Comparison of ENCODE assay signal across 19 cellular contexts in the genomic region with DNA sequence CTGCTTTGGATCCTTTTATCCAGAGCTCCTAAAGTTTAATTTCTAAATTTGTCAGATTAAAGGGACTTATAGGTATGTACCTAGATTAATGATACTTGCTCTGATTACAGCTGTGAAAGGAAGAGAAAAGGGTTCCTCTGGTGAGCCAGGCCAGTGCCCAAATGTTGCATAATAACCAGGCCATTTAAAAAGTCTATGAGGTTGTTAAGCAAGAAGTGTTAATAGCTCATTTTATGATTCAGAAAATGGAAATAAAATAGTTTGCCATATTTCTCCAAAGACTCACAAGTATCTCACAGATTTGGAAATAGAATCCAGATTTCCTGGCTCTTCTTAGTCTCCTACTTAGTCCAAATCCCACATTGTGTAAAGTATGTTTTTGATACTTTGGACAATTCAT.
DNase-seq lines count a peak whose midpoint lies in the region; ATAC-seq and TF ChIP-seq lines count a peak whose summit lies in the region.
"Had no signal": no experiment of that assay in that cellular context is flagged by ENCODE, and none has a peak within 500 bp of the region (broad histone marks: within the 10 kb centered on the region; RNA-seq: fewer than 3 reads in every experiment).

No MANE protein-coding gene starts in this region.

- H3K4me1 Mint-ChIP-seq in activated naive CD8-positive, alpha-beta T cell treated with anti-CD3 and anti-CD28 coated beads for 36 hours: no peaks in the 10 kb centered on the region
- H3K4me1 Mint-ChIP-seq in activated naive CD8-positive, alpha-beta T cell treated with anti-CD3 and anti-CD28 coated beads, Interleukin-2, amount 50 U/mL, for 24 hours: no peaks in the 10 kb centered on the region
- peaks cover 15% of the 10 kb centered on the region for H3K4me1 Mint-ChIP-seq in GM23338
- no peaks in the 10 kb centered on the region for H3K4me1 Mint-ChIP-seq in activated CD4-positive, alpha-beta T cell treated with anti-CD3 and anti-CD28 coated beads for 36 hours
- H3K4me1 Mint-ChIP-seq in naive thymus-derived CD4-positive, alpha-beta T cell: no peaks in the 10 kb centered on the region

- ATAC-seq in activated naive CD8-positive, alpha-beta T cell treated with anti-CD3 and anti-CD28 coated beads, Interleukin-2, amount 50 U/mL, for 24 hours: no peak
- ATAC-seq in GM23338 (no peak), GM21737 (IDR thresholded peaks at IDR 0.05; ENCODE audit: unreplicated experiment) (no peak)
- no peak for ATAC-seq in activated CD4-positive, alpha-beta T cell treated with anti-CD3 and anti-CD28 coated beads for 36 hours
- no peak for ATAC-seq in naive thymus-derived CD4-positive, alpha-beta T cell

- no peak for TF ChIP-seq CTCF in GM23338 (conservative IDR thresholded peaks at IDR 0.05; ENCODE audit: low read depth in 2 of 2)

- no peak overlapping the region for H3K4me2 ChIP-seq in GM23338

- H3K36me3 ChIP-seq in GM23338 (ENCODE audit: insufficient read depth): no peaks in the 10 kb centered on the region; the same call in none of the 2 replicates
- peaks cover 0 to 3% (median 3%) of the 10 kb centered on the region in 5 donors for H3K36me3 ChIP-seq in subcutaneous abdominal adipose tissue (ENCODE audit: control insufficient read depth in 5 of 5, insufficient read depth in 5 of 5, low read length in 5 of 5)
- peaks cover 0 to 3% (median 0%) of the 10 kb centered on the region in 3 experiments for H3K36me3 ChIP-seq in naive thymus-derived CD4-positive, alpha-beta T cell (ENCODE audit: control insufficient read depth in 2 of 3, insufficient read depth in 3 of 3, low read length in 3 of 3)

- H3K36me3 Mint-ChIP-seq in activated naive CD8-positive, alpha-beta T cell treated with anti-CD3 and anti-CD28 coated beads for 36 hours: peaks cover 7% of the 10 kb centered on the region
- H3K36me3 Mint-ChIP-seq in activated naive CD8-positive, alpha-beta T cell treated with anti-CD3 and anti-CD28 coated beads, Interleukin-2, amount 50 U/mL, for 24 hours (ENCODE audit: low read depth): peaks cover 9% of the 10 kb centered on the region
- peaks cover 10% of the 10 kb centered on the region for H3K36me3 Mint-ChIP-seq in GM23338 (ENCODE audit: low read depth)
- peaks cover 11% of the 10 kb centered on the region for H3K36me3 Mint-ChIP-seq in activated CD4-positive, alpha-beta T cell treated with anti-CD3 and anti-CD28 coated beads for 36 hours (ENCODE audit: low read depth)
- peaks cover 8 to 51% (median 20%) of the 10 kb centered on the region in 5 donors for H3K36me3 Mint-ChIP-seq in naive thymus-derived CD4-positive, alpha-beta T cell

- no peaks in the 10 kb centered on the region for H3F3A ChIP-seq in GM23338 (replicated peaks; ENCODE audit: low read depth)

- no peak for DNase-seq in activated naive CD8-positive, alpha-beta T cell treated with anti-CD3 and anti-CD28 coated beads for 36 hours
- DNase-seq in activated naive CD8-positive, alpha-beta T cell treated with anti-CD3 and anti-CD28 coated beads, Interleukin-2, amount 50 U/mL, for 24 hours: no peak
- DNase-seq in GM23338 (ENCODE audit: low spot score) (no peak), fibroblast of gingiva (ENCODE audit: low read depth) (peak; percentile 18)
- DNase-seq in activated CD4-positive, alpha-beta T cell treated with anti-CD3 and anti-CD28 coated beads for 36 hours: no peak
- DNase-seq in naive thymus-derived CD4-positive, alpha-beta T cell: no peak
- DNase-seq: DND-41; GDM1; HFFc6; MM.1S; NCI-H1417; NCI-H1930; NCI-H2171; NCI-H446; NCI-H69; NK-92 treated with Interleukin-12 subunit alpha and Interleukin-12 subunit beta, amount 100 ng/mL, for 24 hours had no signal

- H3K9me3 Mint-ChIP-seq in activated naive CD8-positive, alpha-beta T cell treated with anti-CD3 and anti-CD28 coated beads for 36 hours: peaks cover 3% of the 10 kb centered on the region
- H3K9me3 Mint-ChIP-seq in activated naive CD8-positive, alpha-beta T cell treated with anti-CD3 and anti-CD28 coated beads, Interleukin-2, amount 50 U/mL, for 24 hours: no peaks in the 10 kb centered on the region
- H3K9me3 Mint-ChIP-seq in GM23338: peaks cover 5% of the 10 kb centered on the region
- H3K9me3 Mint-ChIP-seq in activated CD4-positive, alpha-beta T cell treated with anti-CD3 and anti-CD28 coated beads for 36 hours (ENCODE audit: low read depth): peaks cover 2% of the 10 kb centered on the region
- peaks cover 0 to 9% (median 0%) of the 10 kb centered on the region in 11 donors for H3K9me3 Mint-ChIP-seq in naive thymus-derived CD4-positive, alpha-beta T cell

- H3K4me3 ChIP-seq in GM23338 (no peak overlapping the region), subcutaneous abdominal adipose tissue (ENCODE audit: low read depth in 1 of 5, low read length in 5 of 5) (no peak overlapping the region)
- no peak overlapping the region for H3K4me3 ChIP-seq in naive thymus-derived CD4-positive, alpha-beta T cell (ENCODE audit: low read length)

- no peak overlapping the region for H3K9ac ChIP-seq in subcutaneous abdominal adipose tissue (ENCODE audit: low read length in 5 of 5)

- CTCF ChIA-PET in activated CD4-positive, alpha-beta T cell treated with anti-CD3 and anti-CD28 coated beads for 36 hours (lab: Charles Lee): interaction anchor here (1.1 kb wide), 1 partner anchor 10 kb away, joined by 3 read pairs; no protein-coding TSS in a partner anchor
- CTCF ChIA-PET in naive thymus-derived CD4-positive, alpha-beta T cell (lab: Charles Lee): no interaction called here

- H3K27me3 ChIP-seq in GM23338 (ENCODE audit: insufficient read depth) (no peaks in the 10 kb centered on the region), subcutaneous abdominal adipose tissue (ENCODE audit: control insufficient read depth in 5 of 5, insufficient read depth in 4 of 5, low read length in 5 of 5) (no peaks in the 10 kb centered on the region)
- no peaks in the 10 kb centered on the region for H3K27me3 ChIP-seq in naive thymus-derived CD4-positive, alpha-beta T cell (ENCODE audit: control insufficient read depth in 2 of 2, insufficient read depth in 2 of 2, low read length in 2 of 2)

- no peaks in the 10 kb centered on the region for H3K79me2 ChIP-seq in GM23338 (replicated peaks; ENCODE audit: insufficient read depth)

- no peaks in the 10 kb centered on the region for H3K27me3 Mint-ChIP-seq in activated naive CD8-positive, alpha-beta T cell treated with anti-CD3 and anti-CD28 coated beads for 36 hours
- H3K27me3 Mint-ChIP-seq in activated naive CD8-positive, alpha-beta T cell treated with anti-CD3 and anti-CD28 coated beads, Interleukin-2, amount 50 U/mL, for 24 hours: no peaks in the 10 kb centered on the region
- H3K27me3 Mint-ChIP-seq in GM23338 (ENCODE audit: insufficient read depth, low read depth, poor library complexity): no peaks in the 10 kb centered on the region
- H3K27me3 Mint-ChIP-seq in activated CD4-positive, alpha-beta T cell treated with anti-CD3 and anti-CD28 coated beads for 36 hours: no peaks in the 10 kb centered on the region
- H3K27me3 Mint-ChIP-seq in naive thymus-derived CD4-positive, alpha-beta T cell: no peaks in the 10 kb centered on the region

- H3K4me3 Mint-ChIP-seq in activated naive CD8-positive, alpha-beta T cell treated with anti-CD3 and anti-CD28 coated beads for 36 hours: no peak overlapping the region
- no peak overlapping the region for H3K4me3 Mint-ChIP-seq in activated naive CD8-positive, alpha-beta T cell treated with anti-CD3 and anti-CD28 coated beads, Interleukin-2, amount 50 U/mL, for 24 hours
- no peak overlapping the region for H3K4me3 Mint-ChIP-seq in GM23338
- H3K4me3 Mint-ChIP-seq in activated CD4-positive, alpha-beta T cell treated with anti-CD3 and anti-CD28 coated beads for 36 hours: no peak overlapping the region
- H3K4me3 Mint-ChIP-seq in naive thymus-derived CD4-positive, alpha-beta T cell: no peak overlapping the region
- H3K4me3 Mint-ChIP-seq: HFFc6 had no signal

- H2AFZ ChIP-seq in GM23338: no peak overlapping the region

- intact Hi-C loops in activated CD4-positive, alpha-beta T cell treated with anti-CD3 and anti-CD28 coated beads for 36 hours (cut with DNase I, micrococcal nuclease): no loop called here
- intact Hi-C loops in naive thymus-derived CD4-positive, alpha-beta T cell (cut with micrococcal nuclease): no loop called here

- POLR2A ChIA-PET in activated CD4-positive, alpha-beta T cell treated with anti-CD3 and anti-CD28 coated beads for 36 hours (lab: Charles Lee): no interaction called here
- POLR2A ChIA-PET in naive thymus-derived CD4-positive, alpha-beta T cell (lab: Charles Lee): interaction anchor here (0.8 kb wide), 1 partner anchor 1321 kb away, joined by 3 read pairs; no protein-coding TSS in a partner anchor

- H3K27ac ChIP-seq in GM23338 (ENCODE audit: low read depth) (peak overlapping the region; percentile 24; the same call in 1 of the 2 replicates), subcutaneous abdominal adipose tissue (ENCODE audit: low read depth, low read length) (peak overlapping the region; percentile 42)
- no peak overlapping the region for H3K27ac ChIP-seq in naive thymus-derived CD4-positive, alpha-beta T cell (ENCODE audit: low read depth, low read length)
- H3K27ac ChIP-seq: C4-2B had no signal

- H3K27ac Mint-ChIP-seq in activated naive CD8-positive, alpha-beta T cell treated with anti-CD3 and anti-CD28 coated beads for 36 hours: peak overlapping the region; percentile 54
- no peak overlapping the region for H3K27ac Mint-ChIP-seq in activated naive CD8-positive, alpha-beta T cell treated with anti-CD3 and anti-CD28 coated beads, Interleukin-2, amount 50 U/mL, for 24 hours
- no peak overlapping the region for H3K27ac Mint-ChIP-seq in GM23338
- no peak overlapping the region for H3K27ac Mint-ChIP-seq in activated CD4-positive, alpha-beta T cell treated with anti-CD3 and anti-CD28 coated beads for 36 hours
- no peak overlapping the region for H3K27ac Mint-ChIP-seq in naive thymus-derived CD4-positive, alpha-beta T cell
- H3K27ac Mint-ChIP-seq: HFFc6 had no signal

- peaks cover 13% of the 10 kb centered on the region for H3K4me1 ChIP-seq in GM23338 (ENCODE audit: insufficient read depth)
- peaks cover 0 to 23% (median 6%) of the 10 kb centered on the region in 5 donors for H3K4me1 ChIP-seq in subcutaneous abdominal adipose tissue (ENCODE audit: control insufficient read depth in 5 of 5, insufficient read depth in 5 of 5, low read length in 5 of 5)
- no peaks in the 10 kb centered on the region for H3K4me1 ChIP-seq in naive thymus-derived CD4-positive, alpha-beta T cell (ENCODE audit: control insufficient read depth in 2 of 2, insufficient read depth in 2 of 2, low read length in 2 of 2)

- H4K20me1 ChIP-seq in GM23338 (replicated peaks; ENCODE audit: insufficient read depth): no peaks in the 10 kb centered on the region

- H3K9me3 ChIP-seq in subcutaneous abdominal adipose tissue (ENCODE audit: control insufficient read depth in 5 of 5, low read length in 5 of 5): no peaks in the 10 kb centered on the region
- H3K9me3 ChIP-seq in naive thymus-derived CD4-positive, alpha-beta T cell (ENCODE audit: control insufficient read depth in 2 of 3, low read length in 3 of 3): no peaks in the 10 kb centered on the region

- no peaks in the 10 kb centered on the region for H3K9me2 ChIP-seq in GM23338 (ENCODE audit: insufficient read depth)

TF ChIP-seq in GM23338, 12 proteins besides CTCF, POLR2A, EP300 and RAD21 (continues in another document):
- TF ChIP-seq EZH2phosphoT487 (IDR thresholded peaks at IDR 0.05; ENCODE audit: unreplicated experiment) (no peak), CREB1 (CRISPR knock-in tag; IDR thresholded peaks at IDR 0.05; ENCODE audit: low read depth) (no peak)
